In genomic region chr1:47755368-47755990, GRCh38 we compare ENCODE assay signal across 10 cellular contexts.
DNase-seq lines count a peak whose midpoint lies in the region; ATAC-seq and TF ChIP-seq lines count a peak whose summit lies in the region.
"Had no signal": no experiment of that assay in that cellular context is flagged by ENCODE, and none has a peak within 500 bp of the region (broad histone marks: within the 10 kb centered on the region; RNA-seq: fewer than 3 reads in every experiment).

No MANE protein-coding gene starts in this region.

- no peak overlapping the region for H3K27ac ChIP-seq in sigmoid colon
- H3K27ac ChIP-seq: BLaER1 had no signal

- H3K27me3 Mint-ChIP-seq in effector memory CD8-positive, alpha-beta T cell: peaks cover 42 to 55% of the 10 kb centered on the region in 2 donors

- H3K4me1 ChIP-seq in sigmoid colon: peaks cover 0 to 22% (median 20%) of the 10 kb centered on the region in 4 donors
- H3K4me1 ChIP-seq: BLaER1 had no signal

- peak; percentile 71 for ATAC-seq in HG03175 (IDR thresholded peaks at IDR 0.05; ENCODE audit: unreplicated experiment)
- ATAC-seq in effector memory CD8-positive, alpha-beta T cell (replicated peaks): no peak

- H3K9me3 ChIP-seq in sigmoid colon: no peaks in the 10 kb centered on the region
- H3K9me3 ChIP-seq: BLaER1 had no signal

- H3K4me3 ChIP-seq in sigmoid colon: no peak overlapping the region
- H3K4me3 ChIP-seq: BLaER1 had no signal

- H3K27me3 ChIP-seq in sigmoid colon: no peaks in the 10 kb centered on the region
- H3K27me3 ChIP-seq: BLaER1 had no signal

- intact Hi-C loops in sigmoid colon (cut with DNase I): no loop called here

- H3K36me3 ChIP-seq in sigmoid colon: no peaks in the 10 kb centered on the region
- H3K36me3 ChIP-seq: BLaER1 had no signal

- no peak overlapping the region for H3K4me3 Mint-ChIP-seq in effector memory CD8-positive, alpha-beta T cell
- H3K4me3 Mint-ChIP-seq: activated naive CD4-positive, alpha-beta T cell treated with anti-CD3 and anti-CD28 coated beads, Interleukin-2, amount 50 U/mL, for 24 hours had no signal

- DNase-seq in NCI-H1105 (lab: John Stamatoyannopoulos, UW) (peak; percentile 23), NCI-H1105 treated with DMSO at 0.1 percent for 48 hours (lab: John Stamatoyannopoulos, UW) (no peak), sigmoid colon (no peak), DMS79 treated with DMSO at 0.1 percent for 48 hours (lab: John Stamatoyannopoulos, UW) (no peak), kidney glomerular epithelial cell (lab: John Stamatoyannopoulos, UW) (no peak)
- DNase-seq in activated CD4-positive, CD25-positive, alpha-beta regulatory T cell treated with anti-CD3 and anti-CD28 coated beads, Interleukin-2, amount 50 U/mL, for 72 hours: peak; percentile 68
- DNase-seq in effector memory CD8-positive, alpha-beta T cell: peak; percentile 21 to 37 (median 24)

- TF ChIP-seq POLR2A in sigmoid colon (IDR thresholded peaks at IDR 0.05): no peak

- H3K9me3 Mint-ChIP-seq in effector memory CD8-positive, alpha-beta T cell: no peaks in the 10 kb centered on the region
- H3K9me3 Mint-ChIP-seq: activated naive CD4-positive, alpha-beta T cell treated with anti-CD3 and anti-CD28 coated beads, Interleukin-2, amount 50 U/mL, for 24 hours had no signal

- H3K27ac Mint-ChIP-seq in effector memory CD8-positive, alpha-beta T cell: no peak overlapping the region
- H3K27ac Mint-ChIP-seq: activated naive CD4-positive, alpha-beta T cell treated with anti-CD3 and anti-CD28 coated beads, Interleukin-2, amount 50 U/mL, for 24 hours had no signal

- no peaks in the 10 kb centered on the region for H3K4me1 Mint-ChIP-seq in effector memory CD8-positive, alpha-beta T cell (ENCODE audit: low read depth in 2 of 2)
- H3K4me1 Mint-ChIP-seq: activated naive CD4-positive, alpha-beta T cell treated with anti-CD3 and anti-CD28 coated beads, Interleukin-2, amount 50 U/mL, for 24 hours had no signal

- TF ChIP-seq CTCF in sigmoid colon (IDR thresholded peaks at IDR 0.05): peak in 3 of 4 experiments; percentile 16 to 29 (median 18)

- TF ChIP-seq EP300 in sigmoid colon (IDR thresholded peaks at IDR 0.05): no peak

- H3K36me3 Mint-ChIP-seq in effector memory CD8-positive, alpha-beta T cell (ENCODE audit: insufficient read depth): no peaks in the 10 kb centered on the region
- H3K36me3 Mint-ChIP-seq: activated naive CD4-positive, alpha-beta T cell treated with anti-CD3 and anti-CD28 coated beads, Interleukin-2, amount 50 U/mL, for 24 hours had no signal

- 71 to 81% methylated on average over 7 of the region's 7 CpGs for WGBS in sigmoid colon, 2 donors

Comparison
In these comparisons a context has a peak if more than half of its experiments do, and no peak if none do; other contexts are left out.
1. DNase-seq: peak in NCI-H1105 (single experiment), activated CD4-positive, CD25-positive, alpha-beta regulatory T cell treated with anti-CD3 and anti-CD28 coated beads, Interleukin-2, amount 50 U/mL, for 72 hours (single experiment) and effector memory CD8-positive, alpha-beta T cell (3 of 3); none in NCI-H1105 treated with DMSO at 0.1 percent for 48 hours (single experiment), sigmoid colon (single experiment), DMS79 treated with DMSO at 0.1 percent for 48 hours (single experiment) and kidney glomerular epithelial cell (single experiment).